ENCODE assay signal across 1 cellular context in genomic region chrX:47202877-47203276, GRCh38.
TF ChIP-seq lines count a peak whose summit lies in the region.

No MANE protein-coding gene starts in this region.

TF ChIP-seq in HCT116, 20 proteins besides CTCF, POLR2A, EP300 and RAD21 (continued from another document):
- TF ChIP-seq REST (IDR thresholded peaks at IDR 0.05; ENCODE audit: low read depth) (no peak), MAX (IDR thresholded peaks at IDR 0.05) (no peak), EZH2phosphoT487 (IDR thresholded peaks at IDR 0.05; ENCODE audit: borderline replicate concordance) (no peak), ZBTB33 (IDR thresholded peaks at IDR 0.05; ENCODE audit: extremely low read depth, insufficient replicate concordance, low read length) (no peak), CBX3 (IDR thresholded peaks at IDR 0.05; ENCODE audit: low read depth) (no peak), JUND (IDR thresholded peaks at IDR 0.05) (no peak), YY1 (IDR thresholded peaks at IDR 0.05; ENCODE audit: extremely low read depth, insufficient replicate concordance, low read depth, low read length) (no peak), TCF7L2 (IDR thresholded peaks at IDR 0.05; ENCODE audit: borderline replicate concordance, extremely low read depth, insufficient read depth, insufficient read length) (no peak), ELF1 (IDR thresholded peaks at IDR 0.05; ENCODE audit: borderline replicate concordance, low read depth) (no peak)
